7 cellular contexts compared by ENCODE assay signal in genomic region chr11:77793972-77794371, GRCh38.
"Had no signal": no experiment of that assay in that cellular context is flagged by ENCODE, and none has a peak within 500 bp of the region (broad histone marks: within the 10 kb centered on the region; RNA-seq: fewer than 3 reads in every experiment).

No MANE protein-coding gene starts in this region.

- H3K27ac ChIP-seq: HL-60 had no signal

- DNase-seq: H9, HCEC 1CT, IMR-90, KG1 had no signal

- H3K4me3 ChIP-seq: GM23338, K562 had no signal

- H3K4me3 Mint-ChIP-seq: GM23338, H9 had no signal

- ATAC-seq: GM23338, K562 had no signal

- H3K27ac Mint-ChIP-seq: GM23338 had no signal
